ENCODE assay signal across 10 cellular contexts in genomic region chr4:147829401-147830101, GRCh38.
DNase-seq lines count a peak whose midpoint lies in the region; ATAC-seq, FAIRE-seq and TF ChIP-seq lines count a peak whose summit lies in the region.
"Had no signal": no experiment of that assay in that cellular context is flagged by ENCODE, and none has a peak within 500 bp of the region (broad histone marks: within the 10 kb centered on the region; RNA-seq: fewer than 3 reads in every experiment).

No MANE protein-coding gene starts in this region.

- intact Hi-C loops in HepG2 (cut with micrococcal nuclease; ENCODE audit: unreplicated experiment) (no loop called here), aorta (cut with DNase I) (loop anchor here (5.0 kb wide), 2 partner anchors 33 to 97 kb away; partner anchors contain the start of gene ARHGAP10 (in 1 of the 2))

- H3K36me3 ChIP-seq in liver (ENCODE audit: control insufficient read depth in 4 of 4, insufficient read depth in 3 of 4, low read depth in 1 of 4, low read length in 3 of 4) (no peaks in the 10 kb centered on the region), HepG2 (replicated peaks in 1 of 2; ENCODE audit: control insufficient read depth in 1 of 2, insufficient read depth in 2 of 2, low read length in 2 of 2) (no peaks in the 10 kb centered on the region), aorta (ENCODE audit: control insufficient read depth in 1 of 2, insufficient read depth in 2 of 2, low read length in 1 of 2) (peaks cover 0 to 1% of the 10 kb centered on the region in 2 donors)

- H3K9me3 ChIP-seq in liver (ENCODE audit: control insufficient read depth in 4 of 4, low read length in 3 of 4): no peaks in the 10 kb centered on the region
- H3K9me3 ChIP-seq in HepG2 (ENCODE audit: low read length): no peaks in the 10 kb centered on the region
- H3K9me3 ChIP-seq in aorta (ENCODE audit: control insufficient read depth, low read length): no peaks in the 10 kb centered on the region

- H2AFZ ChIP-seq in HepG2 (ENCODE audit: low read length): no peak overlapping the region

- TF ChIP-seq CTCF in liver (IDR thresholded peaks at IDR 0.05; ENCODE audit: low read depth, low read length, missing input control): no peak
- TF ChIP-seq CTCF in HepG2 (CRISPR knock-in tag; IDR thresholded peaks at IDR 0.05): no peak

- TF ChIP-seq RAD21 in liver (IDR thresholded peaks at IDR 0.05): no peak
- no peak for TF ChIP-seq RAD21 in HepG2 (CRISPR knock-in tag; IDR thresholded peaks at IDR 0.05)

- in situ Hi-C loops in HepG2 (cut with HindIII; ENCODE audit: extremely low pct_ligation_motif_present, low pct_unique_long_range_greater_than_20kb): no loop called here

- ATAC-seq in HepG2 (no peak), aorta (ENCODE audit: low FRiP score) (no peak)

- TF ChIP-seq POLR2A in HepG2 (IDR thresholded peaks at IDR 0.05; ENCODE audit: insufficient read depth in 1 of 2, low read depth in 2 of 2, low read length in 2 of 2): no peak

- no peaks in the 10 kb centered on the region for H3K27me3 ChIP-seq in liver (ENCODE audit: control insufficient read depth in 4 of 4, insufficient read depth in 4 of 4, low read length in 3 of 4)
- H3K27me3 ChIP-seq in HepG2 (ENCODE audit: control insufficient read depth in 1 of 2, insufficient read depth in 2 of 2, low read length in 2 of 2): no peaks in the 10 kb centered on the region
- no peaks in the 10 kb centered on the region for H3K27me3 ChIP-seq in aorta (ENCODE audit: control insufficient read depth in 1 of 2, insufficient read depth in 2 of 2, low read length in 1 of 2)

- TF ChIP-seq EP300 in HepG2 (IDR thresholded peaks at IDR 0.05; ENCODE audit: low read depth in 2 of 2, low read length in 2 of 2): no peak
- TF ChIP-seq EP300 in HepG2 (CRISPR knock-in tag; IDR thresholded peaks at IDR 0.05; ENCODE audit: borderline replicate concordance): no peak

- BruUV-seq in HepG2 (replicated peaks; lab: Mats Ljungman, UMichigan): no TSS peak

- DNase-seq in HepG2 (ENCODE audit: low spot score) (no peak), fibroblast of the conjunctiva (ENCODE audit: low read depth) (peak; percentile 85), non-pigmented ciliary epithelial cell (ENCODE audit: low read depth) (peak; percentile 46), aorta (peak in 1 of 2 donors; percentile 71), NCI-H2081 (lab: John Stamatoyannopoulos, UW) (no peak), UCSD-AML1 (lab: John Stamatoyannopoulos, UW; ENCODE audit: unreplicated experiment) (no peak), cerebellar nuclear complex (lab: John Stamatoyannopoulos, UW) (no peak)
- DNase-seq: ACHN, NCI-H1092 treated with DMSO at 0.1 percent for 48 hours had no signal

- CTCF ChIA-PET in HepG2 (lab: Yijun Ruan, JAX; ENCODE audit: low intra/inter-chr PET ratio, low total read pairs): no interaction called here

- no peaks in the 10 kb centered on the region for H3K79me2 ChIP-seq in HepG2 (ENCODE audit: insufficient read depth, low read length)

- H3K9ac ChIP-seq in liver (ENCODE audit: low read depth in 1 of 2, low read length in 2 of 2): no peak overlapping the region
- H3K9ac ChIP-seq in HepG2 (ENCODE audit: insufficient read depth, low read depth, low read length): no peak overlapping the region

- no peaks in the 10 kb centered on the region for H3K4me1 ChIP-seq in liver (ENCODE audit: control insufficient read depth in 4 of 4, insufficient read depth in 4 of 4, low read length in 3 of 4)
- no peaks in the 10 kb centered on the region for H3K4me1 ChIP-seq in HepG2 (ENCODE audit: insufficient read depth, low read length)
- peaks cover 11 to 12% of the 10 kb centered on the region in 2 donors for H3K4me1 ChIP-seq in aorta (ENCODE audit: control insufficient read depth in 1 of 2, insufficient read depth in 2 of 2, low read length in 2 of 2)

- no peaks in the 10 kb centered on the region for H4K20me1 ChIP-seq in HepG2 (ENCODE audit: insufficient read depth, low read length)

- POLR2A ChIA-PET in HepG2 (lab: Yijun Ruan, JAX): no interaction called here

- FAIRE-seq in HepG2 (lab: Jason Lieb, UNC): no peak

- no peak overlapping the region for H3K4me2 ChIP-seq in HepG2 (ENCODE audit: low read depth, low read length)

- 74% methylated on average over 13 of the region's 13 CpGs for WGBS in liver
- WGBS in HepG2 (ENCODE audit: low lambda C conversion rate): 72% methylated on average over 10 of the region's 13 CpGs
- WGBS in aorta, 2 donors: 41% methylated on average over 13 of the region's 13 CpGs

- H3K4me3 ChIP-seq in liver (ENCODE audit: low read depth in 1 of 3, low read length in 3 of 3): no peak overlapping the region
- no peak overlapping the region for H3K4me3 ChIP-seq in HepG2 (replicated peaks in 1 of 3; ENCODE audit: insufficient read depth in 1 of 3, low read depth in 2 of 3, low read length in 3 of 3)
- H3K4me3 ChIP-seq in aorta (ENCODE audit: low read length in 2 of 2): no peak overlapping the region

- H3K27ac ChIP-seq in liver (ENCODE audit: low read depth in 1 of 2, low read length in 2 of 2) (no peak overlapping the region), HepG2 (ENCODE audit: extremely low read length, insufficient read depth, low read length) (no peak overlapping the region), aorta (ENCODE audit: low read depth in 1 of 2, low read length in 2 of 2) (peak overlapping the region; percentile 80 to 92)

TF ChIP-seq in liver, 16 proteins besides CTCF, POLR2A, EP300 and RAD21:
- TF ChIP-seq NR2F2 (IDR thresholded peaks at IDR 0.05) (peak; percentile 78), SP1 (IDR thresholded peaks at IDR 0.05) (peak; percentile 62), REST (IDR thresholded peaks at IDR 0.05) (no peak), EGR1 (IDR thresholded peaks at IDR 0.05; ENCODE audit: low read depth in 2 of 2) (no peak)
- TF ChIP-seq, protein P1, sequence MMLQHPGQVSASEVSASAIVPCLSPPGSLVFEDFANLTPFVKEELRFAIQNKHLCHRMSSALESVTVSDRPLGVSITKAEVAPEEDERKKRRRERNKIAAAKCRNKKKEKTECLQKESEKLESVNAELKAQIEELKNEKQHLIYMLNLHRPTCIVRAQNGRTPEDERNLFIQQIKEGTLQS (IDR thresholded peaks at IDR 0.05): no peak

TF ChIP-seq in HepG2, 621 proteins besides CTCF, POLR2A, EP300 and RAD21 (continues in another document):
- TF ChIP-seq ZNF280B (CRISPR knock-in tag; IDR thresholded peaks at IDR 0.05; ENCODE audit: borderline replicate concordance): no peak
- TF ChIP-seq HDAC6 (IDR thresholded peaks at IDR 0.05; ENCODE audit: low read depth, low read length): no peak
- TF ChIP-seq NCOR1 (IDR thresholded peaks at IDR 0.05; ENCODE audit: borderline replicate concordance, low read length): no peak
- TF ChIP-seq ATAD3A (CRISPR knock-in tag; IDR thresholded peaks at IDR 0.05): no peak
- TF ChIP-seq ZNF75D (CRISPR knock-in tag; IDR thresholded peaks at IDR 0.05; ENCODE audit: borderline replicate concordance): no peak
- no peak for TF ChIP-seq MED13 (CRISPR knock-in tag; IDR thresholded peaks at IDR 0.05)
- TF ChIP-seq WIZ (CRISPR knock-in tag; IDR thresholded peaks at IDR 0.05): no peak
- TF ChIP-seq SIN3B (IDR thresholded peaks at IDR 0.05; ENCODE audit: low read length): no peak
- no peak for TF ChIP-seq EEA1 (CRISPR knock-in tag; IDR thresholded peaks at IDR 0.05; ENCODE audit: borderline replicate concordance)
- TF ChIP-seq HIVEP1 (CRISPR knock-in tag; IDR thresholded peaks at IDR 0.05): no peak
- TF ChIP-seq, protein P2, sequence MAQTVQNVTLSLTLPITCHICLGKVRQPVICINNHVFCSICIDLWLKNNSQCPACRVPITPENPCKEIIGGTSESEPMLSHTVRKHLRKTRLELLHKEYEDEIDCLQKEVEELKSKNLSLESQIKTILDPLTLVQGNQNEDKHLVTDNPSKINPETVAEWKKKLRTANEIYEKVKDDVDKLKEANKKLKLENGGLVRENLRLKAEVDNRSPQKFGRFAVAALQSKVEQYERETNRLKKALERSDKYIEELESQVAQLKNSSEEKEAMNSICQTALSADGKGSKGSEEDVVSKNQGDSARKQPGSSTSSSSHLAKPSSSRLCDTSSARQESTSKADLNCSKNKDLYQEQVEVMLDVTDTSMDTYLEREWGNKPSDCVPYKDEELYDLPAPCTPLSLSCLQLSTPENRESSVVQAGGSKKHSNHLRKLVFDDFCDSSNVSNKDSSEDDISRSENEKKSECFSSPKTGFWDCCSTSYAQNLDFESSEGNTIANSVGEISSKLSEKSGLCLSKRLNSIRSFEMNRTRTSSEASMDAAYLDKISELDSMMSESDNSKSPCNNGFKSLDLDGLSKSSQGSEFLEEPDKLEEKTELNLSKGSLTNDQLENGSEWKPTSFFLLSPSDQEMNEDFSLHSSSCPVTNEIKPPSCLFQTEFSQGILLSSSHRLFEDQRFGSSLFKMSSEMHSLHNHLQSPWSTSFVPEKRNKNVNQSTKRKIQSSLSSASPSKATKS (CRISPR knock-in tag; IDR thresholded peaks at IDR 0.05): no peak
- TF ChIP-seq ZNF839 (CRISPR knock-in tag; IDR thresholded peaks at IDR 0.05; ENCODE audit: borderline replicate concordance): no peak

Comparison
In these comparisons a context has a peak if more than half of its experiments do, and no peak if none do; other contexts are left out.
1. H3K27ac ChIP-seq: peak in aorta (2 of 2); none in liver (0 of 2) and HepG2 (single experiment).
2. DNase-seq: peak in fibroblast of the conjunctiva (single experiment) and non-pigmented ciliary epithelial cell (single experiment); none in HepG2 (single experiment), NCI-H2081 (0 of 2), UCSD-AML1 (single experiment) and cerebellar nuclear complex (0 of 2).